8 cellular contexts compared by ENCODE assay signal in the genomic region with DNA sequence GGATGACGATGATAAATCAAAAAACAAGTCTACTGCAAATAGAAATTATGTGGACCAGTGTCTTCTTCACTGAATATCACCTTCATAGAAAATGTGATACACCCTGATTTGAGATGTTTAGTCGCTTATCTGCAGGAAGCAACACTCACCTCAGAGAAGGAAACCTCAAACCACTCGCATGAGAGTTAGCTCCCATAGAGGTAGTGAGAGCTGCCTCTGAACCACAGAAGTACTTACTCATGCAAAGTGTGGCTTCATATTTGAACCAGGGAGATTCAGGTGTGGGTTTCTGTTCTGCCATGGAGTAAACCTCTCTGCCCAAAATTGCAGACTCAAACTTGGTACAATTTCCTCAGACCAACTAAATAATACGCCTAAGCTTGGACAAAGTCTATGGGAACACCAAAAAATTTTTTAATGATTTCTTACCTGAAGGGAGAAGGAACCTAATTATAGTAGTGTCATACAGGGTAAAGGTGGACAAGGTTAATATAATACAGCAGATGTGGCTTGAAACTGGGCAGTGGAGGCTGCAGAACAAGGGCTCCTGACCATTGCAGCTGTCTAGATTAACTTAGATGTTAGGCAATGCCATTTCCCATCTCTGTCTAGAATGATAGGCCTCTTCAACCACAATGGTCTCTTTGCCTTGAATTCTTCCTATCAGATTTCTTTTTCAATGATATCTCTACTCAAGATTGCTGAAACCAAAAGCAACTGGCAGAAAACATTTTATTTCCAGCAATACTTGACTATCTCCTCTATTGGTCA. TPM values are rescaled to one million over a fixed set of nuclear protein-coding genes. Genes with fewer than 3 reads are reported as not detected.
A peak's percentile ranks its signal among the peaks of the same experiment; 100 is the strongest.
DNase-seq lines count a peak whose midpoint lies in the region; ATAC-seq and TF ChIP-seq lines count a peak whose summit lies in the region.

No MANE protein-coding gene starts in this region.

- no peaks in the 10 kb centered on the region for H3K9me3 ChIP-seq in Peyer's patch

- no peaks in the 10 kb centered on the region for H3K27me3 ChIP-seq in Peyer's patch

- H3K4me1 Mint-ChIP-seq in activated naive CD8-positive, alpha-beta T cell treated with anti-CD3 and anti-CD28 coated beads, Interleukin-2, amount 10 ng/mL, durations not matched to agents 7 days and 5 days: peaks cover 53% of the 10 kb centered on the region

- peaks cover 18% of the 10 kb centered on the region for H3K9me3 Mint-ChIP-seq in activated naive CD8-positive, alpha-beta T cell treated with anti-CD3 and anti-CD28 coated beads, Interleukin-2, amount 10 ng/mL, durations not matched to agents 7 days and 5 days

- H3K27ac ChIP-seq in Peyer's patch (no peak overlapping the region), caudate nucleus (ENCODE audit: low read depth, low read length) (no peak overlapping the region)

- H3K36me3 ChIP-seq in Peyer's patch: no peaks in the 10 kb centered on the region

- DNase-seq in Peyer's patch (peak in 2 of 3 donors; percentile 64 to 77), DMS 273 (lab: John Stamatoyannopoulos, UW; ENCODE audit: unreplicated experiment) (no peak), caudate nucleus (lab: John Stamatoyannopoulos, UW) (no peak), NCI-H187 treated with DMSO at 0.1 percent for 48 hours (lab: John Stamatoyannopoulos, UW) (no peak)
- DNase-seq in activated naive CD8-positive, alpha-beta T cell treated with anti-CD3 and anti-CD28 coated beads, Interleukin-2, amount 10 ng/mL, durations not matched to agents 7 days and 5 days: no peak
- DNase-seq in stimulated activated CD8-positive, alpha-beta memory T cell treated with anti-CD3 and anti-CD28 coated beads, Interleukin-2, amount 100 ng/mL, for 1 hour (ENCODE audit: low read depth in 2 of 2): peak; percentile 41 to 43

- TF ChIP-seq CTCF in Peyer's patch (IDR thresholded peaks at IDR 0.05): no peak

- H3K4me3 Mint-ChIP-seq in activated naive CD8-positive, alpha-beta T cell treated with anti-CD3 and anti-CD28 coated beads, Interleukin-2, amount 10 ng/mL, durations not matched to agents 7 days and 5 days: peak overlapping the region; percentile 79

- peaks cover 34% of the 10 kb centered on the region for H3K36me3 Mint-ChIP-seq in activated naive CD8-positive, alpha-beta T cell treated with anti-CD3 and anti-CD28 coated beads, Interleukin-2, amount 10 ng/mL, durations not matched to agents 7 days and 5 days

- no peak for TF ChIP-seq POLR2A in Peyer's patch (IDR thresholded peaks at IDR 0.05)

- POLR2A ChIA-PET in activated naive CD8-positive, alpha-beta T cell treated with anti-CD3 and anti-CD28 coated beads, Interleukin-2, amount 10 ng/mL, durations not matched to agents 7 days and 5 days (lab: Charles Lee): interaction anchor here (0.6 to 4.8 kb wide), 14 partner anchors 9 to 259 kb away, joined by 3 to 40 read pairs (median 5); a partner anchor contains a TSS

- ATAC-seq in GM18861 (IDR thresholded peaks at IDR 0.05; ENCODE audit: unreplicated experiment) (peak; percentile 97), HG02885 (IDR thresholded peaks at IDR 0.05; ENCODE audit: poor library complexity, unreplicated experiment) (peak; percentile 99)
- peak; percentile 87 for ATAC-seq in activated naive CD8-positive, alpha-beta T cell treated with anti-CD3 and anti-CD28 coated beads, Interleukin-2, amount 10 ng/mL, durations not matched to agents 7 days and 5 days (ENCODE audit: low read depth)

- peaks cover 49% of the 10 kb centered on the region for H3K27me3 Mint-ChIP-seq in activated naive CD8-positive, alpha-beta T cell treated with anti-CD3 and anti-CD28 coated beads, Interleukin-2, amount 10 ng/mL, durations not matched to agents 7 days and 5 days

- H3K4me3 ChIP-seq in Peyer's patch: no peak overlapping the region

- peaks cover 0 to 6% (median 0%) of the 10 kb centered on the region in 4 donors for H3K4me1 ChIP-seq in Peyer's patch

- H3K27ac Mint-ChIP-seq in activated naive CD8-positive, alpha-beta T cell treated with anti-CD3 and anti-CD28 coated beads, Interleukin-2, amount 10 ng/mL, durations not matched to agents 7 days and 5 days: peak overlapping the region; percentile 74

RNA-seq across cellular contexts. Expression of a gene that starts 29.6 kb away (rescaled TPM):
- total RNA-seq in Peyer's patch: 1 to 10 TPM; 3.2 to 6.3 (median 5.2) TPM
- 10 to 100 TPM; 18.3 to 21.5 TPM for total RNA-seq in activated naive CD8-positive, alpha-beta T cell treated with anti-CD3 and anti-CD28 coated beads, Interleukin-2, amount 10 ng/mL, durations not matched to agents 7 days and 5 days

Comparison
In these comparisons a context has a peak if more than half of its experiments do, and no peak if none do; other contexts are left out.
1. DNase-seq: peak in Peyer's patch (2 of 3) and stimulated activated CD8-positive, alpha-beta memory T cell treated with anti-CD3 and anti-CD28 coated beads, Interleukin-2, amount 100 ng/mL, for 1 hour (2 of 2); none in activated naive CD8-positive, alpha-beta T cell treated with anti-CD3 and anti-CD28 coated beads, Interleukin-2, amount 10 ng/mL, durations not matched to agents 7 days and 5 days (single experiment), DMS 273 (single experiment), caudate nucleus (0 of 61) and NCI-H187 treated with DMSO at 0.1 percent for 48 hours (single experiment).
2. Peak in every context shown above with its lines, with median percentiles within 50 percentile points of each other: ATAC-seq.